In the genomic region with DNA sequence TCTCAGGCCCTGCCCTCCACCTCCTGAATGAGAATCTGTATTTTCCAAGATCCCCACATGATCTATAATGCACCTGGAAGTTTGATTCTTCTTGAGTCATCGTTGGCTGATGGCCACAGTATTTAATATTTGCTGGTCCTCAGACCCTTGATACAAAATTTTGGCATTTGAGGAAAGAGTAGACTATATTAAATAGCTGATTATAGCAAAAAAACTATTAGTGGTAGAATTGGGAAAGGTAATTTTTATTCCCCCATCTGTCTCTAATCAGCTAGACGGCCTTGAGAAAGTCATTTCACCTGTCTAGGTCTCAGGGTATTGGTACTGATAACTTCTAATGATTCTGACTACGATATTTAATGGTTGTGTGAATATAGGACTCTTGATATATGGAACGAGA, we compare ENCODE assay signal across 25 cellular contexts.
A peak's percentile ranks its signal among the peaks of the same experiment; 100 is the strongest.
DNase-seq lines count a peak whose midpoint lies in the region; ATAC-seq, FAIRE-seq and TF ChIP-seq lines count a peak whose summit lies in the region.
"Had no signal": no experiment of that assay in that cellular context is flagged by ENCODE, and none has a peak within 500 bp of the region (broad histone marks: within the 10 kb centered on the region; RNA-seq: fewer than 3 reads in every experiment).

No MANE protein-coding gene starts in this region.

- ATAC-seq in HepG2: no peak
- no peak for ATAC-seq in right lobe of liver
- ATAC-seq: GM12878 had no signal

- 4% methylated on average over 4 of the region's 4 CpGs for WGBS in HepG2 (ENCODE audit: low lambda C conversion rate)
- 60% methylated on average over 4 of the region's 4 CpGs for WGBS in right lobe of liver (ENCODE audit: insufficient coverage, low coverage, low lambda C conversion rate, missing lambda C conversion rate)
- 93% methylated on average over 2 to 3 of the region's 4 CpGs for WGBS in endodermal cell (ENCODE audit: insufficient coverage in 1 of 2, insufficient read length in 1 of 2), 2 experiments

- FAIRE-seq in HepG2 (lab: Jason Lieb, UNC): no peak
- FAIRE-seq: GM12878, GM12892, GM18507 had no signal

- intact Hi-C loops in HepG2 (cut with micrococcal nuclease; ENCODE audit: unreplicated experiment): no loop called here
- intact Hi-C loops in right lobe of liver (cut with DNase I): no loop called here

- H3K4me3 Mint-ChIP-seq in endodermal cell: no peak overlapping the region
- H3K4me3 Mint-ChIP-seq: CD14-positive monocyte; CD4-positive, alpha-beta memory T cell; CD4-positive, CD25-positive, alpha-beta regulatory T cell; CD8-positive, alpha-beta memory T cell had no signal

- no peaks in the 10 kb centered on the region for H3K79me2 ChIP-seq in HepG2 (ENCODE audit: insufficient read depth, low read length)

- no peak overlapping the region for H3K4me2 ChIP-seq in HepG2 (ENCODE audit: low read depth, low read length)
- H3K4me2 ChIP-seq: BLaER1 had no signal

- no peak overlapping the region for H2AFZ ChIP-seq in HepG2 (ENCODE audit: low read length)

- POLR2A ChIA-PET in HepG2 (lab: Yijun Ruan, JAX): no interaction called here

- H3K36me3 ChIP-seq in HepG2 (replicated peaks in 1 of 2; ENCODE audit: control insufficient read depth in 1 of 2, insufficient read depth in 2 of 2, low read length in 2 of 2): no peaks in the 10 kb centered on the region
- H3K36me3 ChIP-seq in right lobe of liver: no peaks in the 10 kb centered on the region
- H3K36me3 ChIP-seq in endodermal cell (ENCODE audit: control insufficient read depth, insufficient read depth, low read length): no peaks in the 10 kb centered on the region
- H3K36me3 ChIP-seq in WERI-Rb-1: no peaks in the 10 kb centered on the region
- H3K36me3 ChIP-seq: BE2C, BLaER1 had no signal

- CTCF ChIA-PET in HepG2 (lab: Yijun Ruan, JAX; ENCODE audit: low intra/inter-chr PET ratio, low total read pairs): no interaction called here

- H3K4me3 ChIP-seq in HepG2 (replicated peaks in 1 of 3; ENCODE audit: insufficient read depth in 1 of 3, low read depth in 2 of 3, low read length in 3 of 3) (no peak overlapping the region), right lobe of liver (no peak overlapping the region), endodermal cell (ENCODE audit: low read length) (peak overlapping the region; percentile 22), WERI-Rb-1 (ENCODE audit: low read depth, low read length) (no peak overlapping the region)
- H3K4me3 ChIP-seq: BLaER1, GM12878 had no signal

- H3K9ac ChIP-seq in HepG2 (ENCODE audit: insufficient read depth, low read depth, low read length): no peak overlapping the region
- H3K9ac ChIP-seq in endodermal cell (ENCODE audit: extremely low read depth, low read length, poor library complexity, severe bottlenecking): no peak overlapping the region
- H3K9ac ChIP-seq: BLaER1 had no signal

- peaks cover 38% of the 10 kb centered on the region for H3K4me1 Mint-ChIP-seq in endodermal cell
- H3K4me1 Mint-ChIP-seq: CD14-positive monocyte; CD4-positive, alpha-beta memory T cell; CD4-positive, CD25-positive, alpha-beta regulatory T cell; CD8-positive, alpha-beta memory T cell had no signal

- H3K4me1 ChIP-seq in HepG2 (ENCODE audit: insufficient read depth, low read length): no peaks in the 10 kb centered on the region
- no peaks in the 10 kb centered on the region for H3K4me1 ChIP-seq in right lobe of liver
- H3K4me1 ChIP-seq in endodermal cell (ENCODE audit: control insufficient read depth, insufficient read depth, low read length): peaks cover 13% of the 10 kb centered on the region
- H3K4me1 ChIP-seq: BE2C, BLaER1 had no signal

- peak overlapping the region; percentile 46 for H3K27ac Mint-ChIP-seq in endodermal cell
- H3K27ac Mint-ChIP-seq: CD14-positive monocyte; CD4-positive, alpha-beta memory T cell; CD4-positive, CD25-positive, alpha-beta regulatory T cell; CD8-positive, alpha-beta memory T cell had no signal

- peaks cover 9% of the 10 kb centered on the region for H3K9me3 Mint-ChIP-seq in endodermal cell

- H3K27me3 Mint-ChIP-seq in endodermal cell (ENCODE audit: insufficient read depth): no peaks in the 10 kb centered on the region
- H3K27me3 Mint-ChIP-seq: CD4-positive, alpha-beta memory T cell; CD4-positive, CD25-positive, alpha-beta regulatory T cell; CD8-positive, alpha-beta memory T cell had no signal

- H4K20me1 ChIP-seq in HepG2 (ENCODE audit: insufficient read depth, low read length): no peaks in the 10 kb centered on the region
- H4K20me1 ChIP-seq: BLaER1 had no signal

- no TSS peak for BruUV-seq in HepG2 (replicated peaks; lab: Mats Ljungman, UMichigan)

- H3K27me3 ChIP-seq in HepG2 (ENCODE audit: control insufficient read depth in 1 of 2, insufficient read depth in 2 of 2, low read length in 2 of 2) (no peaks in the 10 kb centered on the region; a peak in 1 of 5 replicates), right lobe of liver (no peaks in the 10 kb centered on the region), endodermal cell (ENCODE audit: control insufficient read depth, insufficient read depth, low read length, poor library complexity, severe bottlenecking) (no peaks in the 10 kb centered on the region), WERI-Rb-1 (ENCODE audit: insufficient read depth, low read depth, severe bottlenecking) (peaks cover 13% of the 10 kb centered on the region)
- H3K27me3 ChIP-seq: BE2C, BLaER1 had no signal

- H3K36me3 Mint-ChIP-seq in endodermal cell (ENCODE audit: low read depth): peaks cover 8% of the 10 kb centered on the region
- H3K36me3 Mint-ChIP-seq: CD14-positive monocyte; CD4-positive, alpha-beta memory T cell; CD4-positive, CD25-positive, alpha-beta regulatory T cell; CD8-positive, alpha-beta memory T cell had no signal

- H3K9me3 ChIP-seq in HepG2 (ENCODE audit: low read length) (peaks cover 19% of the 10 kb centered on the region), right lobe of liver (no peaks in the 10 kb centered on the region), endodermal cell (ENCODE audit: control insufficient read depth, low read length) (peaks cover 28% of the 10 kb centered on the region), WERI-Rb-1 (ENCODE audit: severe bottlenecking) (no peaks in the 10 kb centered on the region)
- H3K9me3 ChIP-seq: BE2C, BLaER1 had no signal

- no peak overlapping the region for H3K27ac ChIP-seq in HepG2 (ENCODE audit: extremely low read length, insufficient read depth, low read length)
- H3K27ac ChIP-seq in right lobe of liver: no peak overlapping the region
- H3K27ac ChIP-seq in endodermal cell (ENCODE audit: low read depth, low read length): no peak overlapping the region
- H3K27ac ChIP-seq in WERI-Rb-1: no peak overlapping the region
- H3K27ac ChIP-seq: 22Rv1, BLaER1 had no signal

- no peak for TF ChIP-seq RAD21 in HepG2 (CRISPR knock-in tag; IDR thresholded peaks at IDR 0.05)

- in situ Hi-C loops in HepG2 (cut with HindIII; ENCODE audit: extremely low pct_ligation_motif_present, low pct_unique_long_range_greater_than_20kb): no loop called here

- TF ChIP-seq POLR2A in HepG2 (IDR thresholded peaks at IDR 0.05; ENCODE audit: insufficient read depth in 1 of 2, low read depth in 2 of 2, low read length in 2 of 2) (no peak), right lobe of liver (IDR thresholded peaks at IDR 0.05) (no peak)

- no peak for TF ChIP-seq EP300 in HepG2 (IDR thresholded peaks at IDR 0.05; ENCODE audit: low read depth in 2 of 2, low read length in 2 of 2)
- no peak for TF ChIP-seq EP300 in HepG2 (CRISPR knock-in tag; IDR thresholded peaks at IDR 0.05; ENCODE audit: borderline replicate concordance)

- TF ChIP-seq CTCF in HepG2 (CRISPR knock-in tag; IDR thresholded peaks at IDR 0.05) (no peak), right lobe of liver (IDR thresholded peaks at IDR 0.05) (no peak), endodermal cell (conservative IDR thresholded peaks at IDR 0.05) (peak; percentile 10), WERI-Rb-1 (IDR thresholded peaks at IDR 0.05; ENCODE audit: low read depth, low read length) (no peak)

- DNase-seq in HepG2 (ENCODE audit: low spot score) (no peak), right lobe of liver (no peak), endodermal cell (no peak), WERI-Rb-1 (no peak)
- no peak for DNase-seq in effector CD4-positive, alpha-beta T cell
- DNase-seq: ACHN; BE2C; C1 segment of cervical spinal cord; CD4-positive, alpha-beta memory T cell; CD4-positive, CD25-positive, alpha-beta regulatory T cell; CD8-positive, alpha-beta memory T cell; COR-L47; DMS 273 treated with DMSO at 0.1 percent for 48 hours; DMS153; DMS53; DMS79; DND-41; EL; GDM1 had no signal

TF ChIP-seq in HepG2, 621 proteins besides CTCF, POLR2A, EP300 and RAD21 (continues in another document):
- no peak for TF ChIP-seq MAF1 (CRISPR knock-in tag; IDR thresholded peaks at IDR 0.05; ENCODE audit: borderline replicate concordance)
